ENCODE assay signal across 9 cellular contexts in genomic region chr18:61972389-61973264, GRCh38.
DNase-seq lines count a peak whose midpoint lies in the region; ATAC-seq and TF ChIP-seq lines count a peak whose summit lies in the region.
"Had no signal": no experiment of that assay in that cellular context is flagged by ENCODE, and none has a peak within 500 bp of the region (broad histone marks: within the 10 kb centered on the region; RNA-seq: fewer than 3 reads in every experiment).

No MANE protein-coding gene starts in this region.

- peak; percentile 82 for ATAC-seq in GM19468 (IDR thresholded peaks at IDR 0.05; ENCODE audit: extremely low read depth, unreplicated experiment)
- peak; percentile 94 for ATAC-seq in HG03520 (IDR thresholded peaks at IDR 0.05; ENCODE audit: unreplicated experiment)
- ATAC-seq in activated B cell treated with CpG ODN at 0.5 μM for 24 hours (ENCODE audit: low read depth): peak; percentile 10

- no peaks in the 10 kb centered on the region for H3K27me3 ChIP-seq in CD8-positive, alpha-beta memory T cell (ENCODE audit: insufficient read depth, low read length, poor library complexity, severe bottlenecking)

- peak overlapping the region in 7 of 8 donors; percentile 23 to 83 (median 63) for H3K27ac Mint-ChIP-seq in CD8-positive, alpha-beta memory T cell
- no peak overlapping the region for H3K27ac Mint-ChIP-seq in activated B cell treated with CpG ODN at 0.5 μM for 24 hours
- H3K27ac Mint-ChIP-seq in activated CD4-positive, alpha-beta memory T cell treated with anti-CD3 and anti-CD28 coated beads for 36 hours: no peak overlapping the region
- H3K27ac Mint-ChIP-seq: T-helper 1 cell treated with Interleukin-12 subunit alpha and Interleukin-12 subunit beta and Interleukin-4 antibody, amounts not matched to agents 30 μg/mL and 1 μg/mL, for 36 hours had no signal

- CTCF ChIA-PET in CD8-positive, alpha-beta memory T cell (lab: Charles Lee): no interaction called here
- CTCF ChIA-PET in activated B cell treated with CpG ODN at 0.5 μM for 24 hours (lab: Charles Lee): no interaction called here
- CTCF ChIA-PET in activated CD4-positive, alpha-beta memory T cell treated with anti-CD3 and anti-CD28 coated beads for 36 hours (lab: Charles Lee): interaction anchor here (1.3 kb wide), 1 partner anchor 15 kb away, joined by 4 read pairs; no protein-coding TSS in a partner anchor

- no peak overlapping the region for H3K4me3 Mint-ChIP-seq in CD8-positive, alpha-beta memory T cell
- H3K4me3 Mint-ChIP-seq in activated B cell treated with CpG ODN at 0.5 μM for 24 hours: no peak overlapping the region
- no peak overlapping the region for H3K4me3 Mint-ChIP-seq in activated CD4-positive, alpha-beta memory T cell treated with anti-CD3 and anti-CD28 coated beads for 36 hours
- H3K4me3 Mint-ChIP-seq: T-helper 1 cell treated with Interleukin-12 subunit alpha and Interleukin-12 subunit beta and Interleukin-4 antibody, amounts not matched to agents 30 μg/mL and 1 μg/mL, for 36 hours had no signal

- H3K27me3 Mint-ChIP-seq in CD8-positive, alpha-beta memory T cell: no peaks in the 10 kb centered on the region
- no peaks in the 10 kb centered on the region for H3K27me3 Mint-ChIP-seq in activated B cell treated with CpG ODN at 0.5 μM for 24 hours
- H3K27me3 Mint-ChIP-seq in activated CD4-positive, alpha-beta memory T cell treated with anti-CD3 and anti-CD28 coated beads for 36 hours: no peaks in the 10 kb centered on the region

- H3K4me3 ChIP-seq in CD8-positive, alpha-beta memory T cell (ENCODE audit: low read length): no peak overlapping the region

- peaks cover 5% of the 10 kb centered on the region for H3K4me1 ChIP-seq in CD8-positive, alpha-beta memory T cell (ENCODE audit: insufficient read depth, low read length)

- H3K9me3 ChIP-seq in CD8-positive, alpha-beta memory T cell (ENCODE audit: low read length): no peaks in the 10 kb centered on the region

- no peaks in the 10 kb centered on the region for H3K36me3 Mint-ChIP-seq in CD8-positive, alpha-beta memory T cell
- H3K36me3 Mint-ChIP-seq in activated B cell treated with CpG ODN at 0.5 μM for 24 hours (ENCODE audit: low read depth): no peaks in the 10 kb centered on the region
- H3K36me3 Mint-ChIP-seq in activated CD4-positive, alpha-beta memory T cell treated with anti-CD3 and anti-CD28 coated beads for 36 hours: no peaks in the 10 kb centered on the region

- no peak for TF ChIP-seq CTCF in activated B cell treated with CpG ODN at 0.5 μM for 24 hours (IDR thresholded peaks at IDR 0.05)

- POLR2A ChIA-PET in CD8-positive, alpha-beta memory T cell (lab: Charles Lee): no interaction called here
- POLR2A ChIA-PET in activated B cell treated with CpG ODN at 0.5 μM for 24 hours (lab: Charles Lee): no interaction called here
- POLR2A ChIA-PET in activated CD4-positive, alpha-beta memory T cell treated with anti-CD3 and anti-CD28 coated beads for 36 hours (lab: Charles Lee): no interaction called here

- no peak overlapping the region for H3K27ac ChIP-seq in CD8-positive, alpha-beta memory T cell (ENCODE audit: low read depth, low read length)

- intact Hi-C loops in activated B cell treated with CpG ODN at 0.5 μM for 24 hours (cut with micrococcal nuclease): loop anchor here (1.0 kb wide), 1 partner anchor 20 kb away; no protein-coding TSS in a partner anchor
- intact Hi-C loops in activated CD4-positive, alpha-beta memory T cell treated with anti-CD3 and anti-CD28 coated beads for 36 hours (cut with micrococcal nuclease): loop anchor here (1.0 kb wide), 1 partner anchor 20 kb away; no protein-coding TSS in a partner anchor

- H3K36me3 ChIP-seq in CD8-positive, alpha-beta memory T cell (ENCODE audit: insufficient read depth, low read length): no peaks in the 10 kb centered on the region

- no peaks in the 10 kb centered on the region for H3K9me3 Mint-ChIP-seq in CD8-positive, alpha-beta memory T cell
- no peaks in the 10 kb centered on the region for H3K9me3 Mint-ChIP-seq in activated B cell treated with CpG ODN at 0.5 μM for 24 hours
- no peaks in the 10 kb centered on the region for H3K9me3 Mint-ChIP-seq in activated CD4-positive, alpha-beta memory T cell treated with anti-CD3 and anti-CD28 coated beads for 36 hours
- H3K9me3 Mint-ChIP-seq: T-helper 1 cell treated with Interleukin-12 subunit alpha and Interleukin-12 subunit beta and Interleukin-4 antibody, amounts not matched to agents 30 μg/mL and 1 μg/mL, for 36 hours had no signal

- DNase-seq in CD8-positive, alpha-beta memory T cell: no peak
- DNase-seq in activated B cell treated with CpG ODN at 0.5 μM for 24 hours (no peak), HuH-7 (ENCODE audit: low spot score) (no peak), NCI-H1092 treated with DMSO at 0.1 percent for 48 hours (lab: John Stamatoyannopoulos, UW) (no peak), HT-29 (ENCODE audit: low spot score) (no peak)
- DNase-seq in activated CD4-positive, alpha-beta memory T cell treated with anti-CD3 and anti-CD28 coated beads for 36 hours: no peak

- peaks cover 14 to 25% (median 14%) of the 10 kb centered on the region in 3 donors for H3K4me1 Mint-ChIP-seq in CD8-positive, alpha-beta memory T cell
- peaks cover 3% of the 10 kb centered on the region for H3K4me1 Mint-ChIP-seq in activated B cell treated with CpG ODN at 0.5 μM for 24 hours
- H3K4me1 Mint-ChIP-seq in activated CD4-positive, alpha-beta memory T cell treated with anti-CD3 and anti-CD28 coated beads for 36 hours (ENCODE audit: low read depth): peaks cover 14% of the 10 kb centered on the region

Comparison
In these comparisons a context has a peak if more than half of its experiments do, and no peak if none do; other contexts are left out.
1. H3K27ac Mint-ChIP-seq: peak in CD8-positive, alpha-beta memory T cell (7 of 8); none in activated B cell treated with CpG ODN at 0.5 μM for 24 hours (single experiment) and activated CD4-positive, alpha-beta memory T cell treated with anti-CD3 and anti-CD28 coated beads for 36 hours (single experiment).
2. ATAC-seq: peak in every context shown above with its lines; median percentile 94 in HG03520; 82 in GM19468; 10 in activated B cell treated with CpG ODN at 0.5 μM for 24 hours.